8 cellular contexts compared by ENCODE assay signal in the genomic region with DNA sequence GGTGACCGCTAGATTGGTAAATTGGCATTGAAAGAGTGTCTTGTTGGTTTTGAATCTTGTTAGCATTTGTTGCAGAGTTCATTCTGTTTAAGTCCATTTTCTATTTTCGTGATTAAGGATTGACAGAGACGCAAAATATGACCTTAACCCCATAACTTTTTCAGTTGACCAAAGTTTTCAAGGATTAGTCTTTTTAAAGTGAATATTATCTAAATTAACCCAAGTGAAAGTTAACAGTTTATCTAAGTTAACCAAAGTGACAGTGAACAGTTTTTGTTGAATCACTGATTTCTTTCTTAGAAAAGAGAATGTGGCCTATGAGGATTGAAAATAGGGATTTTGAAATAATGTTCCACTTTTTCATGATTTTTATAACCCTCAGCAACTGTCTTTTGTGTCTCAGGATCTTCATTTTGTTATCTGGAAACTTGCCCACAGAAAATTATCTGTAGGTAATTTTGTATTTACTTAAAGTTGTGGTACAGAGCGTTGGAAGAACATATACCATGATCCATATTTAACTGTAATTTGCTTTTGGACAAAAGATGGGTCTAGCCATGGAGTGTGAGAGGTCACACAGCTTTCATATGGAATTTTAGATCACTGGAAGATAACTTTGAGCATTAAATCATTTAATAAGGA. TPM values are rescaled to one million over a fixed set of nuclear protein-coding genes. Genes with fewer than 3 reads are reported as not detected.
A peak's percentile ranks its signal among the peaks of the same experiment; 100 is the strongest.
DNase-seq lines count a peak whose midpoint lies in the region; ATAC-seq and TF ChIP-seq lines count a peak whose summit lies in the region.

No MANE protein-coding gene starts in this region.

- H3K27me3 ChIP-seq in CD8-positive, alpha-beta T cell (ENCODE audit: insufficient read depth, low read length) = no peaks in the 10 kb centered on the region
- H3K27me3 ChIP-seq in OCI-LY1 (ENCODE audit: insufficient read depth, low read length) (no peaks in the 10 kb centered on the region), endocrine pancreas (ENCODE audit: control insufficient read depth, insufficient read depth, low read length) (no peaks in the 10 kb centered on the region), neutrophil (no peaks in the 10 kb centered on the region)

- H3K27ac Mint-ChIP-seq in CD8-positive, alpha-beta T cell = peak overlapping the region; percentile 74

- H3K4me1 Mint-ChIP-seq in CD8-positive, alpha-beta T cell (ENCODE audit: low read depth) = peaks cover 47% of the 10 kb centered on the region

- peak overlapping the region; percentile 56 for H3K4me3 ChIP-seq in CD8-positive, alpha-beta T cell (ENCODE audit: low read depth, low read length)
- H3K4me3 ChIP-seq in OCI-LY1 (ENCODE audit: low read depth, low read length, poor library complexity, severe bottlenecking) = peak overlapping the region; percentile 68
- H3K4me3 ChIP-seq in endocrine pancreas (ENCODE audit: control insufficient read depth, insufficient read depth, low read length) = peak overlapping the region; percentile 99
- peak overlapping the region; percentile 86 to 98 for H3K4me3 ChIP-seq in neutrophil (ENCODE audit: low read depth in 1 of 2, low read length in 1 of 2)

- peak overlapping the region; percentile 92 for H3K4me2 ChIP-seq in OCI-LY1 (ENCODE audit: low read length)

- H3K9me3 Mint-ChIP-seq in CD8-positive, alpha-beta T cell = no peaks in the 10 kb centered on the region

- H3K36me3 ChIP-seq in CD8-positive, alpha-beta T cell (ENCODE audit: insufficient read depth, low read length) = no peaks in the 10 kb centered on the region
- no peaks in the 10 kb centered on the region for H3K36me3 ChIP-seq in OCI-LY1 (ENCODE audit: insufficient read depth, low read length)
- H3K36me3 ChIP-seq in endocrine pancreas (ENCODE audit: control insufficient read depth, insufficient read depth, low read length) = no peaks in the 10 kb centered on the region
- H3K36me3 ChIP-seq in neutrophil = peaks cover 27% of the 10 kb centered on the region

- H3F3A ChIP-seq in OCI-LY1 (ENCODE audit: insufficient read depth, low read length) = no peaks in the 10 kb centered on the region

- no peak overlapping the region for H3K27ac ChIP-seq in CD8-positive, alpha-beta T cell (ENCODE audit: low read depth, low read length)
- H3K27ac ChIP-seq in OCI-LY1 (ENCODE audit: low read depth, low read length, poor library complexity, severe bottlenecking) = no peak overlapping the region
- H3K27ac ChIP-seq in neutrophil = peak overlapping the region; percentile 99

- no peak for DNase-seq in CD8-positive, alpha-beta T cell
- DNase-seq in NCI-H1048 (lab: John Stamatoyannopoulos, UW) (no peak), HuH-7.5 (ENCODE audit: low spot score) (no peak), glomerular visceral epithelial cell (ENCODE audit: extremely low spot score) (no peak)

- no peak overlapping the region for H2AFZ ChIP-seq in OCI-LY1 (ENCODE audit: low read length)

- POLR2A ChIA-PET in CD8-positive, alpha-beta T cell (lab: Charles Lee) = interaction anchor here (1.0 kb wide), 1 partner anchor 8 kb away, joined by 3 read pairs; no protein-coding TSS in a partner anchor

- H3K27me3 Mint-ChIP-seq in CD8-positive, alpha-beta T cell (ENCODE audit: low read depth) = no peaks in the 10 kb centered on the region

- no peak for TF ChIP-seq CTCF in CD8-positive, alpha-beta T cell (IDR thresholded peaks at IDR 0.05)
- TF ChIP-seq CTCF in OCI-LY1 (IDR thresholded peaks at IDR 0.05; ENCODE audit: low read length) (no peak), neutrophil (IDR thresholded peaks at IDR 0.05) (no peak)

- peak overlapping the region; percentile 67 for H3K9ac ChIP-seq in OCI-LY1 (ENCODE audit: low read length)
- H3K9ac ChIP-seq in endocrine pancreas (ENCODE audit: control insufficient read depth, insufficient read depth, low read length) = peak overlapping the region; percentile 100

- H3K36me3 Mint-ChIP-seq in CD8-positive, alpha-beta T cell = peaks cover 31% of the 10 kb centered on the region

- peak overlapping the region; percentile 93 for H3K4me3 Mint-ChIP-seq in CD8-positive, alpha-beta T cell

- H3K9me3 ChIP-seq in CD8-positive, alpha-beta T cell (ENCODE audit: low read length) = no peaks in the 10 kb centered on the region
- H3K9me3 ChIP-seq in OCI-LY1 (ENCODE audit: low read length) (no peaks in the 10 kb centered on the region), endocrine pancreas (ENCODE audit: control insufficient read depth, low read length) (no peaks in the 10 kb centered on the region), neutrophil (no peaks in the 10 kb centered on the region)

- CTCF ChIA-PET in CD8-positive, alpha-beta T cell (lab: Charles Lee) = no interaction called here

- peaks cover 11% of the 10 kb centered on the region for H3K4me1 ChIP-seq in CD8-positive, alpha-beta T cell (ENCODE audit: insufficient read depth, low read length)
- peaks cover 11% of the 10 kb centered on the region for H3K4me1 ChIP-seq in OCI-LY1 (ENCODE audit: insufficient read depth, low read length, severe bottlenecking)
- H3K4me1 ChIP-seq in endocrine pancreas (ENCODE audit: control insufficient read depth, insufficient read depth, low read length) = peaks cover 26% of the 10 kb centered on the region
- H3K4me1 ChIP-seq in neutrophil (ENCODE audit: control insufficient read depth in 1 of 2, insufficient read depth in 1 of 2, low read depth in 1 of 2, low read length in 1 of 2) = peaks cover 36 to 38% of the 10 kb centered on the region in 2 experiments

- H4K20me1 ChIP-seq in OCI-LY1 (ENCODE audit: insufficient read depth, low read length) = no peaks in the 10 kb centered on the region

- no peak for ATAC-seq in CD8-positive, alpha-beta T cell
- no peak for ATAC-seq in HG03354 (IDR thresholded peaks at IDR 0.05; ENCODE audit: poor library complexity, severe bottlenecking, unreplicated experiment)

- intact Hi-C loops in CD8-positive, alpha-beta T cell (cut with DNase I, micrococcal nuclease) = loop anchor here (2.0 to 10.0 kb wide), 7 partner anchors 15 to 1351 kb away; partner anchors contain the start of gene TAPT1 (in 1 of the 2)

- no peaks in the 10 kb centered on the region for H3K9me2 ChIP-seq in OCI-LY1 (ENCODE audit: low read depth, low read length)

- H3K79me2 ChIP-seq in OCI-LY1 (ENCODE audit: insufficient read depth, low read length) = no peaks in the 10 kb centered on the region

RNA-seq across cellular contexts. Expression of gene CPEB2, which starts 3.3 kb away (rescaled TPM):
- 10 to 100 TPM; 17.7 to 21.8 TPM for total RNA-seq in CD8-positive, alpha-beta T cell
